ENCODE assay signal across 8 cellular contexts in genomic region chr7:157502701-157503111, GRCh38.
DNase-seq lines count a peak whose midpoint lies in the region; ATAC-seq and TF ChIP-seq lines count a peak whose summit lies in the region.

No MANE protein-coding gene starts in this region.

- no peak for TF ChIP-seq POLR2A in tibial nerve (IDR thresholded peaks at IDR 0.05)

- DNase-seq in LHCN-M2 (ENCODE audit: low read depth), result peak; percentile 34
- peak; percentile 39 for DNase-seq in activated CD8-positive, alpha-beta memory T cell treated with anti-CD3 and anti-CD28 coated beads, Interleukin-2, amount 50 U/mL, for 4 hours
- peak in 1 of 3 donors; percentile 40 for DNase-seq in right cardiac atrium
- peak; percentile 23 for DNase-seq in stimulated activated CD8-positive, alpha-beta memory T cell treated with anti-CD3 and anti-CD28 coated beads, Interleukin-7, amount 100 ng/mL, for 24 hours (ENCODE audit: low read depth)
- DNase-seq in tibial nerve (ENCODE audit: low spot score in 2 of 2), result no peak

- H3K4me3 ChIP-seq in right cardiac atrium (ENCODE audit: low read length) (no peak overlapping the region), tibial nerve (no peak overlapping the region)

- intact Hi-C loops in right cardiac atrium (cut with DNase I), result no loop called here

- no peaks in the 10 kb centered on the region for H3K4me1 ChIP-seq in right cardiac atrium (ENCODE audit: control insufficient read depth, insufficient read depth, low read length)
- H3K4me1 ChIP-seq in tibial nerve, result no peaks in the 10 kb centered on the region

- H3K36me3 ChIP-seq in tibial nerve, result no peaks in the 10 kb centered on the region

- ATAC-seq in right cardiac atrium, result peak; percentile 60 to 92
- ATAC-seq in HG03439 (IDR thresholded peaks at IDR 0.05; ENCODE audit: unreplicated experiment), result no peak
- ATAC-seq in HG03520 (IDR thresholded peaks at IDR 0.05; ENCODE audit: unreplicated experiment), result no peak
- no peak for ATAC-seq in GM21717 (IDR thresholded peaks at IDR 0.05; ENCODE audit: unreplicated experiment)

- H3K27me3 ChIP-seq in right cardiac atrium (ENCODE audit: control insufficient read depth, insufficient read depth) (no peaks in the 10 kb centered on the region), tibial nerve (no peaks in the 10 kb centered on the region)

- TF ChIP-seq CTCF in tibial nerve (IDR thresholded peaks at IDR 0.05), result no peak

- no peak for TF ChIP-seq EP300 in tibial nerve (IDR thresholded peaks at IDR 0.05)

- H3K9me3 ChIP-seq in right cardiac atrium (ENCODE audit: control insufficient read depth, low read length), result no peaks in the 10 kb centered on the region
- H3K9me3 ChIP-seq in tibial nerve, result peaks cover 0 to 36% (median 2%) of the 10 kb centered on the region in 4 donors

- 44% methylated on average over 12 of the region's 12 CpGs for WGBS in right cardiac atrium
- 41 to 45% methylated on average over 12 of the region's 12 CpGs for WGBS in tibial nerve, 2 donors

- no peak overlapping the region for H3K27ac ChIP-seq in right cardiac atrium (ENCODE audit: low read length)
- no peak overlapping the region for H3K27ac ChIP-seq in tibial nerve

Comparison
In these comparisons a context has a peak if more than half of its experiments do, and no peak if none do; other contexts are left out.
1. DNase-seq: peak in LHCN-M2 (single experiment), activated CD8-positive, alpha-beta memory T cell treated with anti-CD3 and anti-CD28 coated beads, Interleukin-2, amount 50 U/mL, for 4 hours (single experiment) and stimulated activated CD8-positive, alpha-beta memory T cell treated with anti-CD3 and anti-CD28 coated beads, Interleukin-7, amount 100 ng/mL, for 24 hours (single experiment); none in tibial nerve (0 of 2).
2. ATAC-seq: peak in right cardiac atrium (2 of 2); none in HG03439 (single experiment), HG03520 (single experiment) and GM21717 (single experiment).